Comparison of ENCODE assay signal across 29 cellular contexts in the genomic region with DNA sequence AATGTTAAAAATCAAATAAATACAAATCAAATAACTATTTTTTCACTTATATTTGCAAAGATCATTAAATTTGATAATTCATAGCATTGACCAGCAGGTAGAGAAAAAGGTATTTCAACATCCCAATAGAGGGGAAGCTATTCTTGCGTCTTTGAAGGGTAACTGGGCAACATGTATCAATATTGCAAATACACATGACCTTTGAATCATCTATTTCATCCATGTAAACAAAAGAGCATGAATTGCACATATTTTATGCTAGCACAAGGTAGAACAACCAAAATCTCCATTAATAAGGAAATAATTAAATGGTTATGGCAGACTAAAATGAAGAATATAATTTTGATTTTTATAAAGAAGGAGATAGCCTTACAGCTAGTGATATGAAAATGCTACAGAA.
"Had no signal": no experiment of that assay in that cellular context is flagged by ENCODE, and none has a peak within 500 bp of the region (broad histone marks: within the 10 kb centered on the region; RNA-seq: fewer than 3 reads in every experiment).

No MANE protein-coding gene starts in this region.

- H3K4me1 Mint-ChIP-seq: naive thymus-derived CD8-positive, alpha-beta T cell; neural crest cell; stimulated activated effector memory CD8-positive, alpha-beta T cell treated with anti-CD3 and anti-CD28 coated beads, Interleukin-12 subunit alpha, Interleukin-12 subunit beta, amount 100 ng/mL, for 72 hours; stimulated activated naive B cell treated with anti-CD40 and anti-IgM and Interleukin-4, amounts not matched to agents 10 μg/mL and 1 μg/mL and 100 μg/mL, for 72 hours had no signal

- H3K9ac ChIP-seq: parathyroid adenoma had no signal

- H3K4me1 ChIP-seq: parathyroid adenoma, psoas muscle, right lobe of liver, sigmoid colon, stomach, thyroid gland, tibial nerve, upper lobe of left lung, vagina had no signal

- H3K27me3 ChIP-seq: neutrophil, right lobe of liver, sigmoid colon, stomach, thyroid gland, tibial nerve, upper lobe of left lung, vagina had no signal

- FAIRE-seq: small intestine, urothelium cell line had no signal

- H3K27ac Mint-ChIP-seq: naive thymus-derived CD8-positive, alpha-beta T cell; natural killer cell treated with Interleukin-12 subunit alpha and Interleukin-12 subunit beta and Interleukin-15 and Interleukin-18, amount 100 ng/mL, for 72 hours; nephron progenitor cell; progenitor cell of endocrine pancreas; stimulated activated effector memory CD8-positive, alpha-beta T cell treated with anti-CD3 and anti-CD28 coated beads, Interleukin-12 subunit alpha, Interleukin-12 subunit beta, amount 100 ng/mL, for 72 hours; stimulated activated naive B cell treated with anti-CD40 and anti-IgM and Interleukin-4, amounts not matched to agents 10 μg/mL and 1 μg/mL and 100 μg/mL, for 72 hours; stimulated activated naive CD8-positive, alpha-beta T cell treated with anti-CD3 and anti-CD28 coated beads, Interleukin-15, Interleukin-2, amounts not matched to agents 100 ng/mL and 50 ng/mL, for 24 hours had no signal

- H3K36me3 ChIP-seq: neutrophil, right lobe of liver, sigmoid colon, stomach, thoracic aorta, thyroid gland, tibial nerve, upper lobe of left lung, vagina had no signal

- DNase-seq: naive thymus-derived CD8-positive, alpha-beta T cell; nephron progenitor cell; nucleus accumbens; psoas muscle; right cardiac atrium; right lobe of liver; sigmoid colon; small intestine; stimulated activated CD4-positive, alpha-beta T cell treated with anti-CD3 and anti-CD28 coated beads, Interleukin-15, amount 100 ng/mL, for 24 hours; stimulated activated CD4-positive, alpha-beta T cell treated with anti-CD3 and anti-CD28 coated beads, Interleukin-2, amount 100 ng/mL, for 24 hours; stimulated activated CD4-positive, alpha-beta T cell treated with anti-CD3 and anti-CD28 coated beads, Interleukin-2, amount 100 ng/mL, for 48 hours; stimulated activated CD4-positive, alpha-beta T cell treated with anti-CD3 and anti-CD28 coated beads, Interleukin-4, amount 100 ng/mL, for 24 hours; stimulated activated naive B cell treated with anti-CD40 and anti-IgM and Interleukin-4, amounts not matched to agents 10 μg/mL and 1 μg/mL and 100 μg/mL, for 72 hours; stimulated activated naive CD4-positive, alpha-beta T cell treated with Interleukin-2 at 50 U/mL for 16 hours; stomach; thyroid gland; trophoblast cell; upper lobe of left lung had no signal

- H3K4me3 ChIP-seq: psoas muscle, right lobe of liver, sigmoid colon, stomach, thoracic aorta, thyroid gland, tibial nerve, upper lobe of left lung, vagina had no signal

- H3K27ac ChIP-seq: neutrophil, parathyroid adenoma, psoas muscle, right lobe of liver, sigmoid colon, stomach, thoracic aorta, thyroid gland, tibial nerve, upper lobe of left lung, vagina had no signal

- ATAC-seq: naive thymus-derived CD8-positive, alpha-beta T cell; natural killer cell treated with Interleukin-12 subunit alpha and Interleukin-12 subunit beta and Interleukin-15 and Interleukin-18, amount 100 ng/mL, for 72 hours; psoas muscle; right cardiac atrium; stimulated activated effector memory CD8-positive, alpha-beta T cell treated with anti-CD3 and anti-CD28 coated beads, Interleukin-12 subunit alpha, Interleukin-12 subunit beta, amount 100 ng/mL, for 72 hours; stimulated activated naive B cell treated with anti-CD40 and anti-IgM and Interleukin-4, amounts not matched to agents 10 μg/mL and 1 μg/mL and 100 μg/mL, for 72 hours had no signal

- H3K27me3 Mint-ChIP-seq: natural killer cell treated with Interleukin-12 subunit alpha and Interleukin-12 subunit beta and Interleukin-15 and Interleukin-18, amount 100 ng/mL, for 72 hours; progenitor cell of endocrine pancreas; stimulated activated naive B cell treated with anti-CD40 and anti-IgM and Interleukin-4, amounts not matched to agents 10 μg/mL and 1 μg/mL and 100 μg/mL, for 72 hours; stimulated activated naive CD8-positive, alpha-beta T cell treated with anti-CD3 and anti-CD28 coated beads, Interleukin-15, Interleukin-2, amounts not matched to agents 100 ng/mL and 50 ng/mL, for 24 hours had no signal

- H3K4me3 Mint-ChIP-seq: naive thymus-derived CD8-positive, alpha-beta T cell; natural killer cell treated with Interleukin-12 subunit alpha and Interleukin-12 subunit beta and Interleukin-15 and Interleukin-18, amount 100 ng/mL, for 72 hours; nephron progenitor cell; neural crest cell; stimulated activated effector memory CD8-positive, alpha-beta T cell treated with anti-CD3 and anti-CD28 coated beads, Interleukin-12 subunit alpha, Interleukin-12 subunit beta, amount 100 ng/mL, for 72 hours; stimulated activated naive B cell treated with anti-CD40 and anti-IgM and Interleukin-4, amounts not matched to agents 10 μg/mL and 1 μg/mL and 100 μg/mL, for 72 hours; stimulated activated naive CD8-positive, alpha-beta T cell treated with anti-CD3 and anti-CD28 coated beads, Interleukin-15, Interleukin-2, amounts not matched to agents 100 ng/mL and 50 ng/mL, for 24 hours had no signal

- H3K9me3 ChIP-seq: neutrophil, psoas muscle, right lobe of liver, sigmoid colon, thoracic aorta, thyroid gland, tibial nerve, upper lobe of left lung, vagina had no signal

- H3K36me3 Mint-ChIP-seq: naive thymus-derived CD8-positive, alpha-beta T cell; natural killer cell treated with Interleukin-12 subunit alpha and Interleukin-12 subunit beta and Interleukin-15 and Interleukin-18, amount 100 ng/mL, for 72 hours; stimulated activated effector memory CD8-positive, alpha-beta T cell treated with anti-CD3 and anti-CD28 coated beads, Interleukin-12 subunit alpha, Interleukin-12 subunit beta, amount 100 ng/mL, for 72 hours; stimulated activated naive B cell treated with anti-CD40 and anti-IgM and Interleukin-4, amounts not matched to agents 10 μg/mL and 1 μg/mL and 100 μg/mL, for 72 hours had no signal
